35 cellular contexts compared by ENCODE assay signal in the genomic region with DNA sequence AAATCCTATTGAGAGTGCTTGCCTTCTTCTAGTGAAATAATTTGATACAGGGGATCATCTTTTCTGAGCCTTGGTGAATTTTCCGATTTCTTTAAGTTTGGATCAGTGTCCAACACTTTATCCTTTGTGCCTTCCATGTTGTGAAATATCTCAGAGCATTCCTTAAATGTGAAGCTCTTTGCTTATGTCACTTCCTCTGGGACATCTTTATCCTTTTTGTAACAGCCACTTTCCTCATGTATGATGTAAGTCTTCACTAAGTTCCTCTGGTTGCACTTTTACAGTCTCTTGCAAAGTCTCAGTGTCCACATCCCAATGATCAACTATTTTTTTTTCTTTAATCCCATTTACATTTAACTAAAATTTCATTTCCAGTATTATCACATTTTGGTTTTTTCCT.
"Had no signal": no experiment of that assay in that cellular context is flagged by ENCODE, and none has a peak within 500 bp of the region (broad histone marks: within the 10 kb centered on the region; RNA-seq: fewer than 3 reads in every experiment).

No MANE protein-coding gene starts in this region.

- DNase-seq: activated CD4-positive, alpha-beta T cell treated with anti-CD3 and anti-CD28 coated beads for 48 hours; activated CD4-positive, alpha-beta T cell treated with anti-CD3 and anti-CD28 coated beads, Interleukin-2, amount 50 U/mL, for 48 hours; activated CD8-positive, alpha-beta memory T cell treated with anti-CD3 and anti-CD28 coated beads, Interleukin-2, amount 50 U/mL, for 4 hours; activated gamma-delta T cell; activated naive CD4-positive, alpha-beta T cell treated with anti-CD3 and anti-CD28 coated beads, Interleukin-2, amount 10 ng/mL, durations not matched to agents 7 days and 5 days; activated naive CD8-positive, alpha-beta T cell treated with anti-CD3 and anti-CD28 coated beads, Interleukin-2, amount 10 ng/mL, durations not matched to agents 7 days and 5 days; activated T-cell treated with anti-CD3 and anti-CD28 coated beads, Interleukin-2, amount 50 U/mL, for 1 hour; amniotic stem cell; brain microvascular endothelial cell; central memory CD4-positive, alpha-beta T cell; foreskin keratinocyte; heart left ventricle; hypothalamus; immature natural killer cell; kidney; left colon; mammary epithelial cell; naive B cell; nephron progenitor cell; retina; small intestine; stimulated activated CD4-positive, alpha-beta T cell treated with anti-CD3 and anti-CD28 coated beads, Interleukin-4, amount 100 ng/mL, for 4 hours; stimulated activated CD8-positive, alpha-beta memory T cell treated with anti-CD3 and anti-CD28 coated beads, Interleukin-4, amount 100 ng/mL, for 48 hours; stimulated activated naive CD8-positive, alpha-beta T cell treated with anti-CD3 and anti-CD28 coated beads, Interleukin-15, amount 100 ng/mL, for 72 hours; substantia nigra; T-helper 17 cell; T1000; uterus; WERI-Rb-1 had no signal

- H3K27ac ChIP-seq: brain microvascular endothelial cell, foreskin keratinocyte, heart left ventricle, neutrophil, prostate gland, uterus, WERI-Rb-1 had no signal

- H3K4me3 ChIP-seq: heart left ventricle, prostate gland, uterus had no signal

- H3K4me1 ChIP-seq: foreskin keratinocyte, heart left ventricle, prostate gland, uterus had no signal

- ATAC-seq: activated CD4-positive, CD25-positive, alpha-beta regulatory T cell treated with anti-CD3 and anti-CD28 coated beads, Interleukin-2, amount 50 U/mL, for 24 hours; esophagus mucosa; foreskin keratinocyte; heart left ventricle; left colon; sciatic nerve; stimulated activated memory B cell treated with anti-CD40 and anti-IgM and Interleukin-4, amounts not matched to agents 10 μg/mL and 1 μg/mL and 100 μg/mL, for 72 hours; stimulated activated naive CD8-positive, alpha-beta T cell treated with anti-CD3 and anti-CD28 coated beads, Interleukin-15, amount 100 ng/mL, for 72 hours; T-helper 17 cell had no signal

- H3K9me3 ChIP-seq: neutrophil, prostate gland, uterus had no signal

- H3K36me3 ChIP-seq: brain microvascular endothelial cell, heart left ventricle, neutrophil, prostate gland, uterus, WERI-Rb-1 had no signal

- H3K27me3 ChIP-seq: brain microvascular endothelial cell, foreskin keratinocyte, heart left ventricle, neutrophil, uterus had no signal
